Comparison of ENCODE assay signal across 1 cellular context in the genomic region with DNA sequence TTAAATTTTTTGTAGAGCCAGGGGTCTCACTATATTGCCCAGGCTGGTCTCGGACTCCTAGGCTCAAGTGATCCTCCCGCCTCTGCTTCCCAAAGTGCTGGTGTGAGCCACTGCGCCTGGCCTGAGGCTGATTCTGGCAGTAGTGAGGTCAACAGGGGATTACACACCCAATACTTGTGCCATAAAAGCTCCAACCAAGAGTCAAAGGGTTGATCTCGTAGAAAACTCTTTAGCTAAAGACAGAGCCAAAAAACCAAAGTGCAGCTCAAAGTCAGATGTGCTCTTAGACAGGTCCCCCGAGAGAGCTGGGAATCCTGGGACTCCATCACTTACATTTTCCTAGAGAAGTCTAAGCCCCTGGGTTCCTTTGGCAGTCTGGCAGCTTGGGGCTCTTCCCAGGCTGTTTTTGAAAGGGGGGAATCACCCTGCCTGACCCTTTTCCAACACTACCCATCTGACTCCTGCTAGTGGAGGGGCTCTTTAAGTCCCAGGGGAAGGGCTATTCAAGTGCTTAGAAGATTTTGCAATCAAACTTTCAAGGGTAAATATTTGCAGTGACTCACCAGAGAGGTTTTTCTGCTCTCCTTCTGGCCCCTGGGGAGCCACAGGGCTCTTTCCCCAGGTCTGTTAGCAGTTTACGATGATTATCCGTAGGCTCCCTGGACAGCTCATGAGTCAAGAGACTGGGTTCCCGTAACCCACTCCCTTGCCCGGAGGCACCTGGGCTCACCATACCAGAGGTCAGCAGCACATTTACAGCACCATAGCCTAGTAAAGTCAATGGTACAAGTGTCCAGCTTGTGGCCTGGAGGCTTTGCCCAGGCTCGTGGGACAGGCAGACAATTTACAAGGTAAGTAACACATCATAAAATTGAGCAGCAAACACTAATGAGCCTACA.
A peak's percentile ranks its signal among the peaks of the same experiment; 100 is the strongest.
TF ChIP-seq lines count a peak whose summit lies in the region.

No MANE protein-coding gene starts in this region.

TF ChIP-seq in HepG2, 621 proteins besides CTCF, POLR2A, EP300 and RAD21 (continued from another document and continues in another):
- TF ChIP-seq, protein P1, sequence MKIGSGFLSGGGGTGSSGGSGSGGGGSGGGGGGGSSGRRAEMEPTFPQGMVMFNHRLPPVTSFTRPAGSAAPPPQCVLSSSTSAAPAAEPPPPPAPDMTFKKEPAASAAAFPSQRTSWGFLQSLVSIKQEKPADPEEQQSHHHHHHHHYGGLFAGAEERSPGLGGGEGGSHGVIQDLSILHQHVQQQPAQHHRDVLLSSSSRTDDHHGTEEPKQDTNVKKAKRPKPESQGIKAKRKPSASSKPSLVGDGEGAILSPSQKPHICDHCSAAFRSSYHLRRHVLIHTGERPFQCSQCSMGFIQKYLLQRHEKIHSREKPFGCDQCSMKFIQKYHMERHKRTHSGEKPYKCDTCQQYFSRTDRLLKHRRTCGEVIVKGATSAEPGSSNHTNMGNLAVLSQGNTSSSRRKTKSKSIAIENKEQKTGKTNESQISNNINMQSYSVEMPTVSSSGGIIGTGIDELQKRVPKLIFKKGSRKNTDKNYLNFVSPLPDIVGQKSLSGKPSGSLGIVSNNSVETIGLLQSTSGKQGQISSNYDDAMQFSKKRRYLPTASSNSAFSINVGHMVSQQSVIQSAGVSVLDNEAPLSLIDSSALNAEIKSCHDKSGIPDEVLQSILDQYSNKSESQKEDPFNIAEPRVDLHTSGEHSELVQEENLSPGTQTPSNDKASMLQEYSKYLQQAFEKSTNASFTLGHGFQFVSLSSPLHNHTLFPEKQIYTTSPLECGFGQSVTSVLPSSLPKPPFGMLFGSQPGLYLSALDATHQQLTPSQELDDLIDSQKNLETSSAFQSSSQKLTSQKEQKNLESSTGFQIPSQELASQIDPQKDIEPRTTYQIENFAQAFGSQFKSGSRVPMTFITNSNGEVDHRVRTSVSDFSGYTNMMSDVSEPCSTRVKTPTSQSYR (CRISPR knock-in tag; IDR thresholded peaks at IDR 0.05; ENCODE audit: borderline replicate concordance): peak; percentile 26; the same call in 1 of the 2 replicates
- TF ChIP-seq SIN3B (IDR thresholded peaks at IDR 0.05; ENCODE audit: low read length) (no peak), EEA1 (CRISPR knock-in tag; IDR thresholded peaks at IDR 0.05; ENCODE audit: borderline replicate concordance) (no peak), REPIN1 (CRISPR knock-in tag; IDR thresholded peaks at IDR 0.05; ENCODE audit: borderline replicate concordance, low read depth) (peak; percentile 74; the same call in 1 of the 2 replicates), MIER3 (CRISPR knock-in tag; IDR thresholded peaks at IDR 0.05; ENCODE audit: borderline replicate concordance) (peak; percentile 49; the same call in 1 of the 2 replicates), IKZF1 (IDR thresholded peaks at IDR 0.05) (no peak), ZBTB38 (CRISPR knock-in tag; IDR thresholded peaks at IDR 0.05) (no peak; the same call in 1 of the 2 replicates), ZSCAN31 (CRISPR knock-in tag; IDR thresholded peaks at IDR 0.05; ENCODE audit: low read depth) (peak; percentile 77; the same call in 1 of the 2 replicates), ETV5 (CRISPR knock-in tag; IDR thresholded peaks at IDR 0.05; ENCODE audit: borderline replicate concordance) (peak; percentile 72; the same call in 1 of the 2 replicates), PAX8 (CRISPR knock-in tag; IDR thresholded peaks at IDR 0.05; ENCODE audit: borderline replicate concordance) (no peak), DNMT1 (CRISPR knock-in tag; IDR thresholded peaks at IDR 0.05) (no peak), ARNT (IDR thresholded peaks at IDR 0.05) (no peak), ZSCAN29 (CRISPR knock-in tag; conservative IDR thresholded peaks at IDR 0.05) (peak; percentile 84; the same call in 1 of the 2 replicates), GLI4 (CRISPR knock-in tag; IDR thresholded peaks at IDR 0.05; ENCODE audit: borderline replicate concordance) (no peak), DZIP1 (CRISPR knock-in tag; IDR thresholded peaks at IDR 0.05) (no peak), SMC3 (IDR thresholded peaks at IDR 0.05; ENCODE audit: low read length) (peak; percentile 64), HOXD1 (CRISPR knock-in tag; IDR thresholded peaks at IDR 0.05) (no peak), ZNF263 (CRISPR knock-in tag; IDR thresholded peaks at IDR 0.05) (0 out of 2 replicates have a peak, but pooled peaks have one; percentile 26), NR2C2 (CRISPR knock-in tag; IDR thresholded peaks at IDR 0.05; ENCODE audit: borderline replicate concordance) (peak; percentile 65; the same call in 1 of the 2 replicates), ZBTB3 (CRISPR knock-in tag; IDR thresholded peaks at IDR 0.05; ENCODE audit: borderline replicate concordance, low read depth) (0 out of 2 replicates have a peak, but pooled peaks have one; percentile 73), ZNF235 (CRISPR knock-in tag; IDR thresholded peaks at IDR 0.05; ENCODE audit: borderline replicate concordance) (no peak), ZNF431 (CRISPR knock-in tag; IDR thresholded peaks at IDR 0.05; ENCODE audit: borderline replicate concordance, low read depth) (0 out of 2 replicates have a peak, but pooled peaks have one; percentile 4), ZNF678 (CRISPR knock-in tag; IDR thresholded peaks at IDR 0.05) (no peak), ZNF460 (CRISPR knock-in tag; IDR thresholded peaks at IDR 0.05; ENCODE audit: borderline replicate concordance) (no peak), MYC (CRISPR knock-in tag; IDR thresholded peaks at IDR 0.05; ENCODE audit: borderline replicate concordance) (peak; percentile 67; the same call in 1 of the 2 replicates), NFE2 (CRISPR knock-in tag; IDR thresholded peaks at IDR 0.05) (no peak), CBX2 (IDR thresholded peaks at IDR 0.05; ENCODE audit: low read depth, low read length) (no peak), CBX2 (CRISPR knock-in tag; IDR thresholded peaks at IDR 0.05; ENCODE audit: low read depth) (peak; percentile 59; the same call in 1 of the 2 replicates), ZBTB20 (CRISPR knock-in tag; IDR thresholded peaks at IDR 0.05; ENCODE audit: borderline replicate concordance, low read depth) (peak; percentile 55), SRSF4 (IDR thresholded peaks at IDR 0.05; ENCODE audit: low read depth, low read length, poor library complexity, severe bottlenecking) (no peak), FOSL2 (CRISPR knock-in tag; IDR thresholded peaks at IDR 0.05) (peak; percentile 100), MLLT10 (CRISPR knock-in tag; IDR thresholded peaks at IDR 0.05) (no peak), CSRNP2 (CRISPR knock-in tag; conservative IDR thresholded peaks at IDR 0.05; ENCODE audit: low read depth) (no peak), ATF3 (CRISPR knock-in tag; IDR thresholded peaks at IDR 0.05) (peak; percentile 94), KLF16 (CRISPR knock-in tag; IDR thresholded peaks at IDR 0.05) (peak in 1 of 2 experiments; percentile 65; a peak in 1 of 4 replicates), GABPA (IDR thresholded peaks at IDR 0.05; ENCODE audit: low read depth, low read length) (no peak), GABPA (CRISPR knock-in tag; IDR thresholded peaks at IDR 0.05; ENCODE audit: low read depth) (0 out of 2 replicates have a peak, but pooled peaks have one; percentile 7), ZNF333 (CRISPR knock-in tag; IDR thresholded peaks at IDR 0.05; ENCODE audit: borderline replicate concordance) (no peak), ZNF800 (CRISPR knock-in tag; IDR thresholded peaks at IDR 0.05) (peak; percentile 72), SCMH1 (CRISPR knock-in tag; IDR thresholded peaks at IDR 0.05; ENCODE audit: borderline replicate concordance) (no peak), ZNF629 (CRISPR knock-in tag; conservative IDR thresholded peaks at IDR 0.05) (peak; percentile 32; the same call in 1 of the 2 replicates)
- TF ChIP-seq, protein P2, sequence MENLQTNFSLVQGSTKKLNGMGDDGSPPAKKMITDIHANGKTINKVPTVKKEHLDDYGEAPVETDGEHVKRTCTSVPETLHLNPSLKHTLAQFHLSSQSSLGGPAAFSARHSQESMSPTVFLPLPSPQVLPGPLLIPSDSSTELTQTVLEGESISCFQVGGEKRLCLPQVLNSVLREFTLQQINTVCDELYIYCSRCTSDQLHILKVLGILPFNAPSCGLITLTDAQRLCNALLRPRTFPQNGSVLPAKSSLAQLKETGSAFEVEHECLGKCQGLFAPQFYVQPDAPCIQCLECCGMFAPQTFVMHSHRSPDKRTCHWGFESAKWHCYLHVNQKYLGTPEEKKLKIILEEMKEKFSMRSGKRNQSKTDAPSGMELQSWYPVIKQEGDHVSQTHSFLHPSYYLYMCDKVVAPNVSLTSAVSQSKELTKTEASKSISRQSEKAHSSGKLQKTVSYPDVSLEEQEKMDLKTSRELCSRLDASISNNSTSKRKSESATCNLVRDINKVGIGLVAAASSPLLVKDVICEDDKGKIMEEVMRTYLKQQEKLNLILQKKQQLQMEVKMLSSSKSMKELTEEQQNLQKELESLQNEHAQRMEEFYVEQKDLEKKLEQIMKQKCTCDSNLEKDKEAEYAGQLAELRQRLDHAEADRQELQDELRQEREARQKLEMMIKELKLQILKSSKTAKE (CRISPR knock-in tag; IDR thresholded peaks at IDR 0.05; ENCODE audit: borderline replicate concordance): peak; percentile 61; the same call in 1 of the 2 replicates
- TF ChIP-seq, protein P3, sequence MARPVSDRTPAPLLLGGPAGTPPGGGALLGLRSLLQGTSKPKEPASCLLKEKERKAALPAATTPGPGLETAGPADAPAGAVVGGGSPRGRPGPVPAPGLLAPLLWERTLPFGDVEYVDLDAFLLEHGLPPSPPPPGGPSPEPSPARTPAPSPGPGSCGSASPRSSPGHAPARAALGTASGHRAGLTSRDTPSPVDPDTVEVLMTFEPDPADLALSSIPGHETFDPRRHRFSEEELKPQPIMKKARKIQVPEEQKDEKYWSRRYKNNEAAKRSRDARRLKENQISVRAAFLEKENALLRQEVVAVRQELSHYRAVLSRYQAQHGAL (CRISPR knock-in tag; IDR thresholded peaks at IDR 0.05; ENCODE audit: not compliant biosample characterization): no peak
- TF ChIP-seq, protein P4, sequence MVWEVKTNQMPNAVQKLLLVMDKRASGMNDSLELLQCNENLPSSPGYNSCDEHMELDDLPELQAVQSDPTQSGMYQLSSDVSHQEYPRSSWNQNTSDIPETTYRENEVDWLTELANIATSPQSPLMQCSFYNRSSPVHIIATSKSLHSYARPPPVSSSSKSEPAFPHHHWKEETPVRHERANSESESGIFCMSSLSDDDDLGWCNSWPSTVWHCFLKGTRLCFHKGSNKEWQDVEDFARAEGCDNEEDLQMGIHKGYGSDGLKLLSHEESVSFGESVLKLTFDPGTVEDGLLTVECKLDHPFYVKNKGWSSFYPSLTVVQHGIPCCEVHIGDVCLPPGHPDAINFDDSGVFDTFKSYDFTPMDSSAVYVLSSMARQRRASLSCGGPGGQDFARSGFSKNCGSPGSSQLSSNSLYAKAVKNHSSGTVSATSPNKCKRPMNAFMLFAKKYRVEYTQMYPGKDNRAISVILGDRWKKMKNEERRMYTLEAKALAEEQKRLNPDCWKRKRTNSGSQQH (CRISPR knock-in tag; IDR thresholded peaks at IDR 0.05; ENCODE audit: low read depth): no peak
